Comparison of ENCODE assay signal across 15 cellular contexts in the genomic region with DNA sequence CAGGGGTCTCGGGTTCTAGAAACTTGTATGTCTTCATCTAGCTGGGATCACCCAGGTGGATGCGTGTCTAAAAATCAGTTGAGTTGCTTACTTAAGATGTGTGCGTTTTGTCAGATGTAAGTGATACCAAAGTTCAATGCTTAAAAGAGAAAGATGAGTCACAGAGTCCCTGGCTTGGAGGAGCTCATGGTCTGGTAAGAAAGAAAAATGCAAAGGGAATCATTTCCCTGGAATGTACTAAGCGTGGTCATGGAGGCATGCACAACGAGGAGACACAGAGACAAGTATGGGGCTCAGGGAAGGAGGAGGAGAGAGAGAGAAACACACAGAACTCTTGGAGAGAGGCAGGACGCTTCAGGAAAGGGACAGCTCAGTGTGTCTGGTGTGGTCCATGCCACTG.
DNase-seq lines count a peak whose midpoint lies in the region; ATAC-seq, FAIRE-seq and TF ChIP-seq lines count a peak whose summit lies in the region.
"Had no signal": no experiment of that assay in that cellular context is flagged by ENCODE, and none has a peak within 500 bp of the region (broad histone marks: within the 10 kb centered on the region; RNA-seq: fewer than 3 reads in every experiment).

No MANE protein-coding gene starts in this region.

- no peaks in the 10 kb centered on the region for H3K36me3 ChIP-seq in astrocyte (ENCODE audit: insufficient read depth, low read length)
- no peaks in the 10 kb centered on the region for H3K36me3 ChIP-seq in hepatocyte (replicated peaks; ENCODE audit: insufficient read depth, low read depth)

- POLR2A ChIA-PET in A549 (lab: Yijun Ruan, JAX), result no interaction called here

- H3K27me3 Mint-ChIP-seq in HFFc6 (ENCODE audit: insufficient read depth), result no peaks in the 10 kb centered on the region; the same call in 1 of the 2 replicates
- H3K27me3 Mint-ChIP-seq in astrocyte (ENCODE audit: low read depth, unreplicated experiment), result no peaks in the 10 kb centered on the region
- H3K27me3 Mint-ChIP-seq: stimulated activated naive B cell treated with anti-CD40 and anti-IgM and Interleukin-4, amounts not matched to agents 10 μg/mL and 1 μg/mL and 100 μg/mL, for 72 hours had no signal

- H3K4me3 Mint-ChIP-seq in HFFc6, result peak overlapping the region; percentile 49
- H3K4me3 Mint-ChIP-seq in astrocyte (ENCODE audit: unreplicated experiment), result peak overlapping the region; percentile 25
- H3K4me3 Mint-ChIP-seq: neural crest cell; stimulated activated naive B cell treated with anti-CD40 and anti-IgM and Interleukin-4, amounts not matched to agents 10 μg/mL and 1 μg/mL and 100 μg/mL, for 72 hours had no signal

- no peaks in the 10 kb centered on the region for H3K9me3 ChIP-seq in A549
- no peaks in the 10 kb centered on the region for H3K9me3 ChIP-seq in astrocyte (ENCODE audit: insufficient read depth, low read depth, low read length)
- H3K9me3 ChIP-seq in hepatocyte (ENCODE audit: low read depth), result no peaks in the 10 kb centered on the region

- H3K9me2 ChIP-seq in hepatocyte (replicated peaks; ENCODE audit: insufficient read depth), result no peaks in the 10 kb centered on the region

- H3K79me2 ChIP-seq in astrocyte (ENCODE audit: insufficient read depth, low read length) (no peaks in the 10 kb centered on the region), hepatocyte (no peaks in the 10 kb centered on the region)

- H4K20me1 ChIP-seq in astrocyte (ENCODE audit: insufficient read depth, low read length) (no peaks in the 10 kb centered on the region), hepatocyte (ENCODE audit: insufficient read depth, poor library complexity, severe bottlenecking) (no peaks in the 10 kb centered on the region)

- H3K4me1 Mint-ChIP-seq in HFFc6 (ENCODE audit: low read depth), result peaks cover 19% of the 10 kb centered on the region
- peaks cover 25% of the 10 kb centered on the region for H3K4me1 Mint-ChIP-seq in astrocyte (ENCODE audit: low read depth, unreplicated experiment)
- H3K4me1 Mint-ChIP-seq: neural crest cell had no signal

- no peak overlapping the region for H3K4me3 ChIP-seq in A549
- peak overlapping the region; percentile 32 for H3K4me3 ChIP-seq in astrocyte (ENCODE audit: insufficient read depth, low read depth, low read length)
- no peak overlapping the region for H3K4me3 ChIP-seq in hepatocyte

- peak in 1 of 2 experiments; percentile 51 for DNase-seq in A549 (ENCODE audit: low read depth in 1 of 2, low spot score in 1 of 2)
- peak; percentile 92 for DNase-seq in HFFc6
- DNase-seq in astrocyte (ENCODE audit: low read depth), result peak; percentile 97
- peak; percentile 50 for DNase-seq in hepatocyte (ENCODE audit: low spot score)
- no peak for DNase-seq in NCI-H2171 (lab: John Stamatoyannopoulos, UW)
- DNase-seq: activated naive CD4-positive, alpha-beta T cell treated with anti-CD3 and anti-CD28 coated beads, Interleukin-2, amount 50 U/mL, for 16 hours; AML-193; effector memory CD4-positive, alpha-beta T cell; NCI-H524; stimulated activated naive B cell treated with anti-CD40 and anti-IgM and Interleukin-4, amounts not matched to agents 10 μg/mL and 1 μg/mL and 100 μg/mL, for 72 hours had no signal

- peak overlapping the region; percentile 13 to 63; a peak in 3 of 6 replicates for H3K27ac ChIP-seq in A549
- H3K27ac ChIP-seq in astrocyte (ENCODE audit: low read depth, low read length), result peak overlapping the region; percentile 67
- H3K27ac ChIP-seq in hepatocyte, result peak overlapping the region; percentile 53

- TF ChIP-seq POLR2A in A549 (IDR thresholded peaks at IDR 0.05; ENCODE audit: low read length), result no peak

- H3K9ac ChIP-seq in astrocyte (ENCODE audit: low read length), result peak overlapping the region; percentile 14

- 21% methylated on average over 6 of the region's 6 CpGs for WGBS in A549 (ENCODE audit: missing lambda C conversion rate)
- 77% methylated on average over 6 of the region's 6 CpGs for WGBS in hepatocyte (ENCODE audit: low lambda C conversion rate, missing lambda C conversion rate)

- H3K4me2 ChIP-seq in A549 (peak overlapping the region; percentile 47), astrocyte (ENCODE audit: low read length) (peak overlapping the region; percentile 75), hepatocyte (no peak overlapping the region)

- H3K27me3 ChIP-seq in astrocyte (ENCODE audit: insufficient read depth, low read length) (no peaks in the 10 kb centered on the region), hepatocyte (no peaks in the 10 kb centered on the region)

- TF ChIP-seq CTCF in A549 (IDR thresholded peaks at IDR 0.05), result no peak
- no peak for TF ChIP-seq CTCF in HFFc6 (IDR thresholded peaks at IDR 0.05)
- no peak for TF ChIP-seq CTCF in astrocyte (IDR thresholded peaks at IDR 0.05; ENCODE audit: insufficient read depth, low read depth, low read length)
- TF ChIP-seq CTCF in hepatocyte (IDR thresholded peaks at IDR 0.05; ENCODE audit: poor library complexity), result no peak

- H2AFZ ChIP-seq in astrocyte (ENCODE audit: low read depth, low read length) (peak overlapping the region; percentile 43), hepatocyte (no peak overlapping the region)

- no peak for TF ChIP-seq RAD21 in A549 (conservative IDR thresholded peaks at IDR 0.05 in 1 of 2, IDR thresholded peaks at IDR 0.05 in 1 of 2)

- H3K27ac Mint-ChIP-seq in HFFc6 (peak overlapping the region; percentile 97), astrocyte (ENCODE audit: unreplicated experiment) (peak overlapping the region; percentile 88)
- H3K27ac Mint-ChIP-seq: stimulated activated naive B cell treated with anti-CD40 and anti-IgM and Interleukin-4, amounts not matched to agents 10 μg/mL and 1 μg/mL and 100 μg/mL, for 72 hours had no signal

- H3K4me1 ChIP-seq in A549 (peaks cover 15% of the 10 kb centered on the region), astrocyte (ENCODE audit: insufficient read depth, low read length) (peaks cover 18% of the 10 kb centered on the region), hepatocyte (ENCODE audit: insufficient read depth) (no peaks in the 10 kb centered on the region)

- H3K9me3 Mint-ChIP-seq in HFFc6, result no peaks in the 10 kb centered on the region; the same call in 1 of the 2 replicates
- H3K9me3 Mint-ChIP-seq in astrocyte (ENCODE audit: unreplicated experiment), result peaks cover 3% of the 10 kb centered on the region
- H3K9me3 Mint-ChIP-seq: neural crest cell; stimulated activated naive B cell treated with anti-CD40 and anti-IgM and Interleukin-4, amounts not matched to agents 10 μg/mL and 1 μg/mL and 100 μg/mL, for 72 hours had no signal

- FAIRE-seq in A549 (lab: Jason Lieb, UNC), result no peak
- peak; percentile 99 for FAIRE-seq in astrocyte (lab: Jason Lieb, UNC)
- FAIRE-seq: H1 had no signal

- ATAC-seq in A549, result peak in 1 of 2 experiments; percentile 82; a peak in 3 of 6 replicates
- no peak for ATAC-seq in HG03135 (IDR thresholded peaks at IDR 0.05; ENCODE audit: unreplicated experiment)
- no peak for ATAC-seq in HG02973 (IDR thresholded peaks at IDR 0.05; ENCODE audit: unreplicated experiment)
- ATAC-seq in HG03442 (IDR thresholded peaks at IDR 0.05; ENCODE audit: unreplicated experiment), result no peak
- ATAC-seq: stimulated activated naive B cell treated with anti-CD40 and anti-IgM and Interleukin-4, amounts not matched to agents 10 μg/mL and 1 μg/mL and 100 μg/mL, for 72 hours had no signal

- CTCF ChIA-PET in A549 (lab: Yijun Ruan, JAX), result interaction anchor here (0.7 kb wide), 1 partner anchor 233 kb away, joined by 5 read pairs; no protein-coding TSS in a partner anchor

- TF ChIP-seq EP300 in A549 (IDR thresholded peaks at IDR 0.05), result no peak

- H3K36me3 Mint-ChIP-seq in HFFc6 (ENCODE audit: low read depth) (no peaks in the 10 kb centered on the region), astrocyte (ENCODE audit: low read depth, unreplicated experiment) (no peaks in the 10 kb centered on the region)

TF ChIP-seq in A549, 52 proteins besides CTCF, POLR2A, EP300 and RAD21:
- TF ChIP-seq SMC3 (IDR thresholded peaks at IDR 0.05) (no peak), NPAS2 (CRISPR knock-in tag; IDR thresholded peaks at IDR 0.05; ENCODE audit: borderline replicate concordance) (no peak), ZFP36 (IDR thresholded peaks at IDR 0.05; ENCODE audit: borderline replicate concordance, partially characterized antibody) (no peak), HOXB13 (CRISPR knock-in tag; IDR thresholded peaks at IDR 0.05; ENCODE audit: low read depth) (no peak), RCOR1 (IDR thresholded peaks at IDR 0.05; ENCODE audit: low read depth, low read length) (no peak), EHMT2 (IDR thresholded peaks at IDR 0.05; ENCODE audit: low read depth) (no peak), ZSCAN20 (CRISPR knock-in tag; IDR thresholded peaks at IDR 0.05) (no peak), BHLHE40 (IDR thresholded peaks at IDR 0.05; ENCODE audit: low read depth, low read length) (no peak)
- TF ChIP-seq, protein P1, sequence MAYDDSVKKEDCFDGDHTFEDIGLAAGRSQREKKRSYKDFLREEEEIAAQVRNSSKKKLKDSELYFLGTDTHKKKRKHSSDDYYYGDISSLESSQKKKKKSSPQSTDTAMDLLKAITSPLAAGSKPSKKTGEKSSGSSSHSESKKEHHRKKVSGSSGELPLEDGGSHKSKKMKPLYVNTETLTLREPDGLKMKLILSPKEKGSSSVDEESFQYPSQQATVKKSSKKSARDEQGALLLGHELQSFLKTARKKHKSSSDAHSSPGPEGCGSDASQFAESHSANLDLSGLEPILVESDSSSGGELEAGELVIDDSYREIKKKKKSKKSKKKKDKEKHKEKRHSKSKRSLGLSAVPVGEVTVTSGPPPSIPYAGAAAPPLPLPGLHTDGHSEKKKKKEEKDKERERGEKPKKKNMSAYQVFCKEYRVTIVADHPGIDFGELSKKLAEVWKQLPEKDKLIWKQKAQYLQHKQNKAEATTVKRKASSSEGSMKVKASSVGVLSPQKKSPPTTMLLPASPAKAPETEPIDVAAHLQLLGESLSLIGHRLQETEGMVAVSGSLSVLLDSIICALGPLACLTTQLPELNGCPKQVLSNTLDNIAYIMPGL (CRISPR knock-in tag; IDR thresholded peaks at IDR 0.05; ENCODE audit: borderline replicate concordance), result no peak
